In genomic region chr3:35065891-35066290, GRCh38 we compare ENCODE assay signal across 4 cellular contexts.
"Had no signal": no experiment of that assay in that cellular context is flagged by ENCODE, and none has a peak within 500 bp of the region (broad histone marks: within the 10 kb centered on the region; RNA-seq: fewer than 3 reads in every experiment).

No MANE protein-coding gene starts in this region.

- DNase-seq: IMR-90 had no signal

- FAIRE-seq: HepG2, HTR-8/SVneo, K562 had no signal

- H3K4me3 ChIP-seq: K562 had no signal

- ATAC-seq: HepG2, K562 had no signal
